In genomic region chr4:73308286-73308685, GRCh38 we compare ENCODE assay signal across 9 cellular contexts.
DNase-seq lines count a peak whose midpoint lies in the region; ATAC-seq, FAIRE-seq and TF ChIP-seq lines count a peak whose summit lies in the region.
"Had no signal": no experiment of that assay in that cellular context is flagged by ENCODE, and none has a peak within 500 bp of the region (broad histone marks: within the 10 kb centered on the region; RNA-seq: fewer than 3 reads in every experiment).

No MANE protein-coding gene starts in this region.

- no peak overlapping the region for H3K4me3 ChIP-seq in iPS DF 6.9 (ENCODE audit: low read length)

- CTCF ChIA-PET in RWPE1 (lab: Yijun Ruan, JAX): no interaction called here

- FAIRE-seq in D721Med (lab: Jason Lieb, UNC): no peak

- no peaks in the 10 kb centered on the region for H3K36me3 ChIP-seq in iPS DF 6.9 (ENCODE audit: control insufficient read depth, insufficient read depth, low read length)

- POLR2A ChIA-PET in RWPE1 (lab: Yijun Ruan, JAX; ENCODE audit: low non-redundant PET): no interaction called here

- WGBS in iPS DF 6.9 (ENCODE audit: insufficient coverage, insufficient read length): no CpG with 5 or more reads among the region's 3 CpGs

- no peak overlapping the region for H3K27ac ChIP-seq in RWPE1
- no peak overlapping the region for H3K27ac ChIP-seq in iPS DF 6.9 (ENCODE audit: low read length)

- DNase-seq in D721Med (ENCODE audit: insufficient read length, low spot score): no peak
- no peak for DNase-seq in RWPE1 (ENCODE audit: low spot score)
- peak; percentile 0 for DNase-seq in iPS DF 6.9 (ENCODE audit: low read depth, low spot score)
- DNase-seq in stimulated activated CD4-positive, alpha-beta T cell treated with anti-CD3 and anti-CD28 coated beads, Interleukin-4, amount 100 ng/mL, for 24 hours: no peak
- no peak for DNase-seq in activated CD8-positive, alpha-beta memory T cell treated with anti-CD3 and anti-CD28 coated beads for 24 hours
- DNase-seq in NCI-H510A (lab: John Stamatoyannopoulos, UW): no peak
- DNase-seq: activated naive CD8-positive, alpha-beta T cell treated with anti-CD3 and anti-CD28 coated beads, Interleukin-2, amount 10 ng/mL, durations not matched to agents 7 days and 5 days had no signal

- no peaks in the 10 kb centered on the region for H3K27me3 ChIP-seq in iPS DF 6.9 (ENCODE audit: control insufficient read depth, insufficient read depth, low read length)

- peak; percentile 48 for ATAC-seq in HG02798 (IDR thresholded peaks at IDR 0.05; ENCODE audit: poor library complexity, unreplicated experiment)
- no peak for ATAC-seq in HG03108 (IDR thresholded peaks at IDR 0.05; ENCODE audit: unreplicated experiment)

- H3K4me1 ChIP-seq in iPS DF 6.9 (ENCODE audit: control insufficient read depth, insufficient read depth, low read length): no peaks in the 10 kb centered on the region

- peak; percentile 39 for TF ChIP-seq CTCF in D721Med (IDR thresholded peaks at IDR 0.05; ENCODE audit: insufficient read depth, missing control alignments)
- 0 out of 2 replicates have a peak, but pooled peaks have one; percentile 18 for TF ChIP-seq CTCF in RWPE1 (conservative IDR thresholded peaks at IDR 0.05; ENCODE audit: low read depth)

- H3K9me3 ChIP-seq in iPS DF 6.9 (ENCODE audit: control insufficient read depth, insufficient read depth, low read length): no peaks in the 10 kb centered on the region
